Comparison of ENCODE assay signal across 1 cellular context in genomic region chr20:62776035-62776691, GRCh38.
TF ChIP-seq lines count a peak whose summit lies in the region.

No MANE protein-coding gene starts in this region.

TF ChIP-seq in GM12878, 131 proteins besides CTCF, POLR2A, EP300 and RAD21:
- no peak for TF ChIP-seq IRF5 (IDR thresholded peaks at IDR 0.05; ENCODE audit: borderline replicate concordance)
- TF ChIP-seq ZNF274 (IDR thresholded peaks at IDR 0.05; ENCODE audit: insufficient read depth, insufficient read length) = no peak
- TF ChIP-seq TBL1XR1 (IDR thresholded peaks at IDR 0.05; ENCODE audit: low read depth, low read length) = no peak
- TF ChIP-seq BCL11A (IDR thresholded peaks at IDR 0.05; ENCODE audit: low read depth, low read length) = no peak
- TF ChIP-seq E2F4 (IDR thresholded peaks at IDR 0.05; ENCODE audit: low read depth, low read length) = no peak
- TF ChIP-seq DPF2 (IDR thresholded peaks at IDR 0.05) = no peak
- no peak for TF ChIP-seq JUND (IDR thresholded peaks at IDR 0.05; ENCODE audit: low read depth, low read length)
- no peak for TF ChIP-seq NFIC (IDR thresholded peaks at IDR 0.05; ENCODE audit: low read depth, low read length)
- TF ChIP-seq CUX1 (IDR thresholded peaks at IDR 0.05; ENCODE audit: insufficient replicate concordance, low read depth, low read length) = no peak
- no peak for TF ChIP-seq MEF2B (IDR thresholded peaks at IDR 0.05; ENCODE audit: partially characterized antibody, poor library complexity, severe bottlenecking)
- no peak for TF ChIP-seq ZNF384 (IDR thresholded peaks at IDR 0.05; ENCODE audit: borderline replicate concordance, low read depth, low read length)
- no peak for TF ChIP-seq KLF5 (IDR thresholded peaks at IDR 0.05; ENCODE audit: partially characterized antibody)
- TF ChIP-seq BMI1 (IDR thresholded peaks at IDR 0.05; ENCODE audit: borderline replicate concordance) = no peak
- no peak for TF ChIP-seq EZH2 (IDR thresholded peaks at IDR 0.05; ENCODE audit: borderline replicate concordance, control insufficient read depth, low read depth, low read length)
